ENCODE assay signal across 16 cellular contexts in the genomic region with DNA sequence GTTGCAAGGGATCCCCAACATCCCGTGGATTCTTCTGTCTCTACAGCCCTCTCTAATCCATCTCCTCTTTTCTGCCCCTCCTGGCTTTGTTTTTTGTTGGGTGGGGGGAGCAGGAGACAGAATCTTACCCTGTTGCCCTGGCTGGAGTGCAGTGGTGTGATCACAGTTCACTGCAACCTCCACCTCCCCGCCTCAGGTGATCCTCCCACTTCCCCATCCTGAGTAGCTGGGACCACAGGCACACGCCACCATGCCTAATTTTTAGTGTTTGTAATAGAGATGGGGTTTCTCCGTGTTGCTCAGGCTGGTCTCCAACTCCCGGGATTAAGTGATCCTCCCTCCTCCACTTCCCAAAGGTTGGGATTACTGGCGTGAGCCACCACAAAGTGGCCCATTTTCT.
A peak's percentile ranks its signal among the peaks of the same experiment; 100 is the strongest.
DNase-seq lines count a peak whose midpoint lies in the region; ATAC-seq, FAIRE-seq and TF ChIP-seq lines count a peak whose summit lies in the region.
"Had no signal": no experiment of that assay in that cellular context is flagged by ENCODE, and none has a peak within 500 bp of the region (broad histone marks: within the 10 kb centered on the region; RNA-seq: fewer than 3 reads in every experiment).

No MANE protein-coding gene starts in this region.

- ATAC-seq in IMR-90 (ENCODE audit: low read depth), result no peak
- ATAC-seq in HG03139 (IDR thresholded peaks at IDR 0.05; ENCODE audit: unreplicated experiment), result no peak
- ATAC-seq: effector memory CD8-positive, alpha-beta T cell had no signal

- in situ Hi-C loops in IMR-90 (cut with MboI; ENCODE audit: low sequenced_read_pairs), result no loop called here

- H3K4me2 ChIP-seq in IMR-90 (ENCODE audit: low read depth, low read length), result no peak overlapping the region
- H3K4me2 ChIP-seq in H1 (ENCODE audit: insufficient read depth in 1 of 2, low read depth in 2 of 2, low read length in 2 of 2), result peak overlapping the region in 1 of 2 experiments; percentile 12; a peak in 2 of 4 replicates

- no peak overlapping the region for H3K9ac ChIP-seq in IMR-90 (ENCODE audit: low read depth, low read length)
- H3K9ac ChIP-seq in H1 (replicated peaks in 1 of 4; ENCODE audit: extremely low read depth in 1 of 4, low read depth in 3 of 4, low read length in 3 of 4), result no peak overlapping the region
- H3K9ac ChIP-seq: parathyroid adenoma had no signal

- peaks cover 31% of the 10 kb centered on the region for H3K27me3 ChIP-seq in IMR-90 (ENCODE audit: control insufficient read depth, insufficient read depth, low read length)
- no peaks in the 10 kb centered on the region for H3K27me3 ChIP-seq in H1 (replicated peaks in 1 of 4; ENCODE audit: control insufficient read depth in 3 of 4, extremely low read depth in 1 of 4, insufficient read depth in 3 of 4, low read length in 3 of 4)

- no CpG with 5 or more reads among the region's 6 CpGs for WGBS in IMR-90 (ENCODE audit: extremely low coverage in 2 of 2, insufficient read length in 1 of 2), 2 experiments
- WGBS in H1 (ENCODE audit: extremely low coverage in 1 of 2, insufficient coverage in 1 of 2, insufficient read length in 1 of 2, insufficient replicate concordance in 2 of 2, low coverage in 1 of 2, low lambda C conversion rate in 2 of 2, missing lambda C conversion rate in 1 of 2), 2 experiments, result 72% methylated on average over 6 of the region's 6 CpGs; no CpG with 5 or more reads in 1 of the 2 experiments

- TF ChIP-seq POLR2A in IMR-90 (IDR thresholded peaks at IDR 0.05; ENCODE audit: low read depth, low read length) (no peak), H1 (IDR thresholded peaks at IDR 0.05; ENCODE audit: control extremely low read depth in 1 of 2, low read depth in 2 of 2, low read length in 2 of 2) (no peak)

- H4K8ac ChIP-seq in IMR-90 (ENCODE audit: low read depth in 2 of 2, low read length in 2 of 2) (no peak overlapping the region), H1 (ENCODE audit: extremely low read depth, insufficient read depth, low read length) (no peak overlapping the region)

- no peaks in the 10 kb centered on the region for H3K36me3 Mint-ChIP-seq in activated CD4-positive, alpha-beta T cell treated with anti-CD3 and anti-CD28 coated beads, Interleukin-2, amount 10 ng/mL, durations not matched to agents 24 days and 14 days (ENCODE audit: low read depth)
- H3K36me3 Mint-ChIP-seq in osteocyte (ENCODE audit: unreplicated experiment), result no peaks in the 10 kb centered on the region

- 0 out of 2 replicates have a peak, but pooled peaks cover 3% of the 10 kb centered on the region for H3K9me1 ChIP-seq in IMR-90 (ENCODE audit: insufficient read depth, low read length)

- H4K91ac ChIP-seq in IMR-90 (ENCODE audit: insufficient read depth, low read depth, low read length), result no peak overlapping the region
- no peak overlapping the region for H4K91ac ChIP-seq in H1 (replicated peaks; ENCODE audit: insufficient read length, low read length)

- no peak overlapping the region for H2AK9ac ChIP-seq in IMR-90 (replicated peaks; ENCODE audit: low read depth, low read length, poor library complexity)

- no peak overlapping the region for H2BK20ac ChIP-seq in IMR-90 (ENCODE audit: low read depth, low read length)
- no peak overlapping the region for H2BK20ac ChIP-seq in H1 (ENCODE audit: low read length)

- H2BK120ac ChIP-seq in IMR-90 (ENCODE audit: low read depth, low read length) (no peak overlapping the region), H1 (replicated peaks; ENCODE audit: low read depth, low read length) (no peak overlapping the region)

- DNase-seq in activated CD4-positive, alpha-beta T cell treated with anti-CD3 and anti-CD28 coated beads, Interleukin-2, amount 10 ng/mL, durations not matched to agents 24 days and 14 days, result no peak
- DNase-seq in activated CD4-positive, alpha-beta T cell treated with anti-CD3 and anti-CD28 coated beads for 4 hours, result no peak
- DNase-seq in IMR-90 (no peak), H1 (ENCODE audit: low read depth in 1 of 2, low spot score in 2 of 2) (no peak), osteocyte (ENCODE audit: extremely low spot score, unreplicated experiment) (no peak), Ammon's horn (ENCODE audit: low spot score) (no peak), activated gamma-delta T cell treated with Interleukin-2 at 50 U/mL for 16 hours (no peak)
- DNase-seq: activated effector memory CD4-positive, alpha-beta T cell treated with Interleukin-2 at 50 U/mL for 16 hours; effector memory CD8-positive, alpha-beta T cell; GOT3; sigmoid colon had no signal

- H3K27ac ChIP-seq in IMR-90 (ENCODE audit: insufficient read depth, low read length) (no peak overlapping the region), H1 (ENCODE audit: low read depth, low read length) (no peak overlapping the region)
- H3K27ac ChIP-seq: C4-2B, parathyroid adenoma, sigmoid colon, transverse colon had no signal

- H3K18ac ChIP-seq in IMR-90 (ENCODE audit: low read depth, low read length), result no peak overlapping the region
- no peak overlapping the region for H3K18ac ChIP-seq in H1 (ENCODE audit: extremely low read depth, low read length)

- H3K79me1 ChIP-seq in IMR-90 (ENCODE audit: low read depth in 1 of 2, low read length in 2 of 2) (no peaks in the 10 kb centered on the region), H1 (ENCODE audit: low read depth, low read length) (no peaks in the 10 kb centered on the region)

- no peak overlapping the region for H4K5ac ChIP-seq in IMR-90 (ENCODE audit: low read depth, low read length)
- H4K5ac ChIP-seq in H1 (ENCODE audit: insufficient read length, low read depth, low read length), result no peak overlapping the region

- H4K20me1 ChIP-seq in IMR-90 (ENCODE audit: insufficient read depth, low read length), result no peaks in the 10 kb centered on the region
- H4K20me1 ChIP-seq in H1 (replicated peaks in 1 of 2; ENCODE audit: control insufficient read depth in 1 of 2, insufficient read depth in 2 of 2, low read length in 2 of 2), result peaks cover 0 to 5% of the 10 kb centered on the region in 2 experiments

- H3K27me3 Mint-ChIP-seq in activated CD4-positive, alpha-beta T cell treated with anti-CD3 and anti-CD28 coated beads, Interleukin-2, amount 10 ng/mL, durations not matched to agents 24 days and 14 days, result peaks cover 7% of the 10 kb centered on the region
- peaks cover 2% of the 10 kb centered on the region for H3K27me3 Mint-ChIP-seq in osteocyte (ENCODE audit: unreplicated experiment)

- H3K27ac Mint-ChIP-seq in activated CD4-positive, alpha-beta T cell treated with anti-CD3 and anti-CD28 coated beads, Interleukin-2, amount 10 ng/mL, durations not matched to agents 24 days and 14 days, result no peak overlapping the region
- peak overlapping the region; percentile 16 for H3K27ac Mint-ChIP-seq in osteocyte (ENCODE audit: unreplicated experiment)
- H3K27ac Mint-ChIP-seq: stimulated activated naive CD8-positive, alpha-beta T cell treated with anti-CD3 and anti-CD28 coated beads, Interleukin-15, Interleukin-2, amounts not matched to agents 100 ng/mL and 50 ng/mL, for 24 hours had no signal

- H2BK15ac ChIP-seq in IMR-90 (ENCODE audit: low read depth, low read length) (no peak overlapping the region), H1 (ENCODE audit: low read length) (no peak overlapping the region)

- POLR2A ChIA-PET in IMR-90 (lab: Charles Lee; ENCODE audit: unreplicated experiment), result no interaction called here
- POLR2A ChIA-PET in H1 (lab: Charles Lee; ENCODE audit: partially characterized antibody), result interaction anchor here (0.8 to 1.9 kb wide), 3 partner anchors 10 to 202 kb away, joined by 3 to 4 read pairs (median 3); no protein-coding TSS in a partner anchor

- H3K79me2 ChIP-seq in H1 (ENCODE audit: control insufficient read depth in 1 of 2, insufficient read depth in 2 of 2, low read length in 2 of 2), result no peaks in the 10 kb centered on the region
- H3K79me2 ChIP-seq: parathyroid adenoma had no signal

- no peak overlapping the region for H2BK5ac ChIP-seq in IMR-90 (ENCODE audit: low read depth, low read length, poor library complexity, severe bottlenecking)
- H2BK5ac ChIP-seq in H1 (ENCODE audit: low read depth, low read length), result peak overlapping the region; percentile 63; the same call in 1 of the 2 replicates

- intact Hi-C loops in activated CD4-positive, alpha-beta T cell treated with anti-CD3 and anti-CD28 coated beads, Interleukin-2, amount 10 ng/mL, durations not matched to agents 24 days and 14 days (cut with micrococcal nuclease), result loop anchor here (1.0 kb wide), 1 partner anchor 143 kb away; no protein-coding TSS in a partner anchor
- intact Hi-C loops in IMR-90 (cut with micrococcal nuclease), result loop anchor here (5.0 kb wide), 1 partner anchor 145 kb away; a partner anchor contains a TSS

- no peak for TF ChIP-seq CTCF in IMR-90 (conservative IDR thresholded peaks at IDR 0.05; ENCODE audit: low read depth, low read length)
- TF ChIP-seq CTCF in H1 (IDR thresholded peaks at IDR 0.05; ENCODE audit: control extremely low read depth in 1 of 3, insufficient read depth in 1 of 3, low read depth in 1 of 3, low read length in 3 of 3), result no peak
- TF ChIP-seq CTCF in osteocyte (IDR thresholded peaks at IDR 0.05), result no peak

- no peak overlapping the region for H3K23ac ChIP-seq in IMR-90 (ENCODE audit: low read depth, low read length)
- H3K23ac ChIP-seq in H1 (ENCODE audit: insufficient read length), result no peak overlapping the region

- no peaks in the 10 kb centered on the region for H3K36me3 ChIP-seq in IMR-90 (ENCODE audit: control insufficient read depth, insufficient read depth, low read length)
- no peaks in the 10 kb centered on the region for H3K36me3 ChIP-seq in H1 (ENCODE audit: control insufficient read depth in 2 of 4, insufficient read depth in 4 of 4, low read length in 3 of 4)
- H3K36me3 ChIP-seq: sigmoid colon, transverse colon had no signal

- H3K56ac ChIP-seq in IMR-90 (ENCODE audit: extremely low read depth, insufficient read depth, low read length) (no peak overlapping the region), H1 (replicated peaks; ENCODE audit: insufficient read length, low read depth, low read length) (no peak overlapping the region)

- peaks cover 2% of the 10 kb centered on the region; the same call in 1 of the 2 replicates for H3K23me2 ChIP-seq in H1 (ENCODE audit: low read depth, low read length)

- H3K14ac ChIP-seq in IMR-90 (replicated peaks; ENCODE audit: low read depth, low read length), result no peak overlapping the region
- H3K14ac ChIP-seq in H1 (ENCODE audit: insufficient read length), result no peak overlapping the region

- CTCF ChIA-PET in IMR-90 (lab: Yijun Ruan, JAX), result interaction anchor here (0.9 kb wide), 1 partner anchor 12 kb away, joined by 3 read pairs; no protein-coding TSS in a partner anchor
- CTCF ChIA-PET in H1 (lab: Charles Lee; ENCODE audit: partially characterized antibody), result interaction anchor here (1.0 to 6.5 kb wide), 22 partner anchors 8 to 230 kb away, joined by 3 to 70 read pairs (median 4); no protein-coding TSS in a partner anchor

- H2AFZ ChIP-seq in IMR-90 (replicated peaks; ENCODE audit: low read length, poor library complexity), result peak overlapping the region; percentile 49
- H2AFZ ChIP-seq in H1 (ENCODE audit: low read length), result no peak overlapping the region
- H2AFZ ChIP-seq: parathyroid adenoma had no signal

- H3K4me3 ChIP-seq in IMR-90 (ENCODE audit: insufficient read depth, low read depth, low read length) (no peak overlapping the region), H1 (ENCODE audit: extremely low read depth in 1 of 4, insufficient read depth in 2 of 4, low read depth in 3 of 4, low read length in 4 of 4) (no peak overlapping the region)
- H3K4me3 ChIP-seq: sigmoid colon, transverse colon had no signal

- no peak for FAIRE-seq in H1 (lab: Jason Lieb, UNC)

- peaks cover 19% of the 10 kb centered on the region for H3K4me1 Mint-ChIP-seq in activated CD4-positive, alpha-beta T cell treated with anti-CD3 and anti-CD28 coated beads, Interleukin-2, amount 10 ng/mL, durations not matched to agents 24 days and 14 days
- peaks cover 5% of the 10 kb centered on the region for H3K4me1 Mint-ChIP-seq in osteocyte (ENCODE audit: unreplicated experiment)

- no peaks in the 10 kb centered on the region for H3K9me3 Mint-ChIP-seq in activated CD4-positive, alpha-beta T cell treated with anti-CD3 and anti-CD28 coated beads, Interleukin-2, amount 10 ng/mL, durations not matched to agents 24 days and 14 days
- H3K9me3 Mint-ChIP-seq in osteocyte (ENCODE audit: unreplicated experiment), result no peaks in the 10 kb centered on the region
- H3K9me3 Mint-ChIP-seq: effector memory CD8-positive, alpha-beta T cell; stimulated activated naive CD8-positive, alpha-beta T cell treated with anti-CD3 and anti-CD28 coated beads, Interleukin-15, Interleukin-2, amounts not matched to agents 100 ng/mL and 50 ng/mL, for 24 hours had no signal

- no peak for TF ChIP-seq EP300 in H1 (IDR thresholded peaks at IDR 0.05; ENCODE audit: borderline replicate concordance in 1 of 2, low read depth in 2 of 2, low read length in 2 of 2)

- H3K9me3 ChIP-seq in IMR-90 (ENCODE audit: control insufficient read depth, insufficient read depth, low read length) (no peaks in the 10 kb centered on the region), H1 (ENCODE audit: insufficient read depth in 2 of 2, low read depth in 1 of 2, low read length in 1 of 2) (no peaks in the 10 kb centered on the region)
- H3K9me3 ChIP-seq: sigmoid colon, transverse colon had no signal

- H2BK12ac ChIP-seq in H1 (ENCODE audit: low read depth, low read length), result 0 out of 2 replicates have a peak overlapping the region, but pooled peaks have one; percentile 32

- BruUV-seq in IMR-90 (replicated peaks; lab: Mats Ljungman, UMichigan), result no TSS peak

- peak overlapping the region; percentile 58 for H3K4me3 Mint-ChIP-seq in activated CD4-positive, alpha-beta T cell treated with anti-CD3 and anti-CD28 coated beads, Interleukin-2, amount 10 ng/mL, durations not matched to agents 24 days and 14 days
- no peak overlapping the region for H3K4me3 Mint-ChIP-seq in osteocyte (ENCODE audit: unreplicated experiment)
- H3K4me3 Mint-ChIP-seq: effector memory CD8-positive, alpha-beta T cell; stimulated activated naive CD8-positive, alpha-beta T cell treated with anti-CD3 and anti-CD28 coated beads, Interleukin-15, Interleukin-2, amounts not matched to agents 100 ng/mL and 50 ng/mL, for 24 hours had no signal

- H3K4ac ChIP-seq in IMR-90 (ENCODE audit: low read depth, low read length) (no peak overlapping the region), H1 (replicated peaks; ENCODE audit: insufficient read length, low read depth, low read length) (no peak overlapping the region)

- dilution Hi-C loops in IMR-90 (cut with HindIII; ENCODE audit: low sequenced_read_pairs, unreplicated experiment), result no loop called here

- H3K4me1 ChIP-seq in IMR-90 (ENCODE audit: control insufficient read depth, insufficient read depth, low read length) (no peaks in the 10 kb centered on the region), H1 (replicated peaks in 1 of 4; ENCODE audit: control insufficient read depth in 3 of 4, insufficient read depth in 4 of 4, low read length in 3 of 4) (peaks cover 2 to 17% (median 7%) of the 10 kb centered on the region in 4 experiments)
- H3K4me1 ChIP-seq: parathyroid adenoma, sigmoid colon, transverse colon had no signal

- no peak for TF ChIP-seq RAD21 in IMR-90 (IDR thresholded peaks at IDR 0.05; ENCODE audit: low read length)
- TF ChIP-seq RAD21 in H1 (IDR thresholded peaks at IDR 0.05 in 1 of 2, conservative IDR thresholded peaks at IDR 0.05 in 1 of 2; ENCODE audit: low read depth in 2 of 2, low read length in 2 of 2), result no peak

- no peak overlapping the region for H2AK5ac ChIP-seq in IMR-90 (ENCODE audit: low read depth, low read length)
- no peak overlapping the region for H2AK5ac ChIP-seq in H1 (ENCODE audit: low read depth, low read length)
